ENCODE assay signal across 20 cellular contexts in genomic region chr7:106752345-106752744, GRCh38.
"Had no signal": no experiment of that assay in that cellular context is flagged by ENCODE, and none has a peak within 500 bp of the region (broad histone marks: within the 10 kb centered on the region; RNA-seq: fewer than 3 reads in every experiment).

No MANE protein-coding gene starts in this region.

- H3K36me3 ChIP-seq: heart right ventricle, upper lobe of right lung had no signal

- H3K4me1 ChIP-seq: testis, upper lobe of right lung had no signal

- ATAC-seq: activated T-cell treated with anti-CD3 and anti-CD28 coated beads, Interleukin-2, amount 50 U/mL, for 72 hours; heart right ventricle; natural killer cell; sciatic nerve; stimulated activated memory B cell treated with anti-CD40 and anti-IgM and Interleukin-4, amounts not matched to agents 10 μg/mL and 1 μg/mL and 100 μg/mL, for 72 hours; upper lobe of right lung had no signal

- H3K4me3 ChIP-seq: heart right ventricle, smooth muscle cell, testis, upper lobe of right lung had no signal

- H3K9me3 ChIP-seq: testis, upper lobe of right lung had no signal

- H3K27me3 ChIP-seq: heart right ventricle, testis, upper lobe of right lung had no signal

- H3K4me2 ChIP-seq: smooth muscle cell had no signal

- DNase-seq: activated CD4-positive, alpha-beta T cell treated with anti-CD3 and anti-CD28 coated beads for 4 hours; activated CD4-positive, alpha-beta T cell treated with anti-CD3 and anti-CD28 coated beads, Interleukin-2, amount 50 U/mL, for 48 hours; activated CD4-positive, CD25-positive, alpha-beta regulatory T cell; activated effector memory CD4-positive, alpha-beta T cell treated with Interleukin-2 at 50 U/mL for 16 hours; activated naive CD4-positive, alpha-beta T cell treated with anti-CD3 and anti-CD28 coated beads for 36 hours; activated naive CD8-positive, alpha-beta T cell treated with anti-CD3 and anti-CD28 coated beads, Interleukin-2, amount 10 ng/mL, durations not matched to agents 7 days and 5 days; activated T-cell treated with anti-CD3 and anti-CD28 coated beads, Interleukin-2, amount 50 U/mL, for 72 hours; amniotic stem cell; cerebellar nuclear complex; effector CD4-positive, alpha-beta T cell; erythroblast; foreskin fibroblast; heart right ventricle; natural killer cell; stimulated activated CD4-positive, alpha-beta T cell treated with anti-CD3 and anti-CD28 coated beads, Interleukin-15, amount 100 ng/mL, for 24 hours; testis; upper lobe of right lung had no signal

- H3K27ac ChIP-seq: heart right ventricle, testis, upper lobe of right lung had no signal
